Comparison of ENCODE assay signal across 1 cellular context in genomic region chr3:14322667-14323295, GRCh38.
TF ChIP-seq lines count a peak whose summit lies in the region.

No MANE protein-coding gene starts in this region.

TF ChIP-seq in HepG2, 621 proteins besides CTCF, POLR2A, EP300 and RAD21 (continued from another document and continues in another):
- TF ChIP-seq GATAD1 (CRISPR knock-in tag; IDR thresholded peaks at IDR 0.05) (0 out of 2 replicates have a peak, but pooled peaks have one; percentile 19), MYNN (CRISPR knock-in tag; IDR thresholded peaks at IDR 0.05; ENCODE audit: low read depth) (no peak), ZBTB38 (CRISPR knock-in tag; IDR thresholded peaks at IDR 0.05) (no peak), FUBP1 (CRISPR knock-in tag; IDR thresholded peaks at IDR 0.05; ENCODE audit: borderline replicate concordance) (no peak), LCORL (IDR thresholded peaks at IDR 0.05) (no peak), LCORL (CRISPR knock-in tag; IDR thresholded peaks at IDR 0.05) (peak; percentile 52; the same call in 1 of the 2 replicates), ZNF574 (CRISPR knock-in tag; IDR thresholded peaks at IDR 0.05) (peak; percentile 43; the same call in 1 of the 2 replicates), PAF1 (CRISPR knock-in tag; IDR thresholded peaks at IDR 0.05) (no peak), RERE (CRISPR knock-in tag; IDR thresholded peaks at IDR 0.05; ENCODE audit: low read depth) (no peak), CHCHD3 (CRISPR knock-in tag; IDR thresholded peaks at IDR 0.05) (no peak), ZNF703 (CRISPR knock-in tag; IDR thresholded peaks at IDR 0.05; ENCODE audit: borderline replicate concordance) (no peak), PREB (CRISPR knock-in tag; IDR thresholded peaks at IDR 0.05) (no peak), NCOA2 (CRISPR knock-in tag; IDR thresholded peaks at IDR 0.05) (peak; percentile 32; the same call in 1 of the 2 replicates), TMF1 (CRISPR knock-in tag; IDR thresholded peaks at IDR 0.05; ENCODE audit: low read depth) (no peak), SAFB2 (CRISPR knock-in tag; IDR thresholded peaks at IDR 0.05; ENCODE audit: borderline replicate concordance, low read depth) (no peak), ZMYM4 (CRISPR knock-in tag; IDR thresholded peaks at IDR 0.05) (peak; percentile 68), NFYB (CRISPR knock-in tag; IDR thresholded peaks at IDR 0.05) (no peak), ZBTB39 (CRISPR knock-in tag; IDR thresholded peaks at IDR 0.05) (no peak), RELA (CRISPR knock-in tag; IDR thresholded peaks at IDR 0.05) (no peak), ZFP36L2 (CRISPR knock-in tag; IDR thresholded peaks at IDR 0.05) (no peak), TERF1 (CRISPR knock-in tag; IDR thresholded peaks at IDR 0.05) (no peak), TRAFD1 (CRISPR knock-in tag; IDR thresholded peaks at IDR 0.05; ENCODE audit: borderline replicate concordance) (no peak), ZNF367 (CRISPR knock-in tag; IDR thresholded peaks at IDR 0.05; ENCODE audit: borderline replicate concordance) (no peak), SNAPC4 (CRISPR knock-in tag; IDR thresholded peaks at IDR 0.05) (no peak), SP5 (CRISPR knock-in tag; IDR thresholded peaks at IDR 0.05; ENCODE audit: borderline replicate concordance, low read depth) (no peak), MLXIP (CRISPR knock-in tag; IDR thresholded peaks at IDR 0.05; ENCODE audit: borderline replicate concordance) (no peak), ZNF672 (CRISPR knock-in tag; IDR thresholded peaks at IDR 0.05) (no peak), ZEB1 (IDR thresholded peaks at IDR 0.05; ENCODE audit: insufficient replicate concordance, low read depth) (no peak)
